ENCODE assay signal across 11 cellular contexts in genomic region chr17:2157081-2157480, GRCh38.
DNase-seq lines count a peak whose midpoint lies in the region; ATAC-seq, FAIRE-seq and TF ChIP-seq lines count a peak whose summit lies in the region.
"Had no signal": no experiment of that assay in that cellular context is flagged by ENCODE, and none has a peak within 500 bp of the region (broad histone marks: within the 10 kb centered on the region; RNA-seq: fewer than 3 reads in every experiment).

No MANE protein-coding gene starts in this region.

- H3K9me3 ChIP-seq in astrocyte (ENCODE audit: insufficient read depth, low read depth, low read length) = no peaks in the 10 kb centered on the region
- H3K9me3 ChIP-seq in left lung = no peaks in the 10 kb centered on the region
- H3K9me3 ChIP-seq in upper lobe of right lung = no peaks in the 10 kb centered on the region

- H4K20me1 ChIP-seq in astrocyte (ENCODE audit: insufficient read depth, low read length) = no peaks in the 10 kb centered on the region

- no peak for DNase-seq in activated naive CD4-positive, alpha-beta T cell (lab: John Stamatoyannopoulos, UW)
- DNase-seq in astrocyte (ENCODE audit: low read depth) (peak; percentile 90), left lung (no peak), upper lobe of right lung (no peak), foreskin melanocyte (no peak)
- DNase-seq in stimulated activated CD4-positive, alpha-beta T cell treated with anti-CD3 and anti-CD28 coated beads, Interleukin-4, amount 100 ng/mL, for 24 hours = no peak
- DNase-seq: activated CD4-positive, alpha-beta T cell treated with anti-CD3 and anti-CD28 coated beads for 1 hour; stimulated activated CD4-positive, alpha-beta T cell treated with anti-CD3 and anti-CD28 coated beads, Interleukin-2, amount 100 ng/mL, for 48 hours had no signal

- H3K27ac Mint-ChIP-seq in activated naive CD4-positive, alpha-beta T cell treated with anti-CD3 and anti-CD28 coated beads, Interleukin-2, amount 50 U/mL, for 24 hours = peak overlapping the region; percentile 23
- H3K27ac Mint-ChIP-seq in astrocyte (ENCODE audit: unreplicated experiment) = peak overlapping the region; percentile 89

- H3K4me1 Mint-ChIP-seq in activated naive CD4-positive, alpha-beta T cell treated with anti-CD3 and anti-CD28 coated beads, Interleukin-2, amount 50 U/mL, for 24 hours = peaks cover 32% of the 10 kb centered on the region
- peaks cover 29% of the 10 kb centered on the region for H3K4me1 Mint-ChIP-seq in astrocyte (ENCODE audit: low read depth, unreplicated experiment)
- H3K4me1 Mint-ChIP-seq: central memory CD8-positive, alpha-beta T cell had no signal

- no peak overlapping the region for H2AFZ ChIP-seq in astrocyte (ENCODE audit: low read depth, low read length)

- H3K9ac ChIP-seq in astrocyte (ENCODE audit: low read length) = peak overlapping the region; percentile 27

- no peak overlapping the region for H3K4me3 Mint-ChIP-seq in activated naive CD4-positive, alpha-beta T cell treated with anti-CD3 and anti-CD28 coated beads, Interleukin-2, amount 50 U/mL, for 24 hours
- no peak overlapping the region for H3K4me3 Mint-ChIP-seq in astrocyte (ENCODE audit: unreplicated experiment)
- H3K4me3 Mint-ChIP-seq: central memory CD8-positive, alpha-beta T cell had no signal

- peak overlapping the region; percentile 27 for H3K4me2 ChIP-seq in astrocyte (ENCODE audit: low read length)

- intact Hi-C loops in left lung (cut with DNase I) (no loop called here), upper lobe of right lung (cut with DNase I) (no loop called here)

- no peaks in the 10 kb centered on the region for H3K9me3 Mint-ChIP-seq in activated naive CD4-positive, alpha-beta T cell treated with anti-CD3 and anti-CD28 coated beads, Interleukin-2, amount 50 U/mL, for 24 hours
- no peaks in the 10 kb centered on the region for H3K9me3 Mint-ChIP-seq in astrocyte (ENCODE audit: unreplicated experiment)
- H3K9me3 Mint-ChIP-seq: central memory CD8-positive, alpha-beta T cell had no signal

- H3K79me2 ChIP-seq in astrocyte (ENCODE audit: insufficient read depth, low read length) = no peaks in the 10 kb centered on the region

- peaks cover 10% of the 10 kb centered on the region for H3K36me3 Mint-ChIP-seq in activated naive CD4-positive, alpha-beta T cell treated with anti-CD3 and anti-CD28 coated beads, Interleukin-2, amount 50 U/mL, for 24 hours
- peaks cover 14% of the 10 kb centered on the region for H3K36me3 Mint-ChIP-seq in astrocyte (ENCODE audit: low read depth, unreplicated experiment)

- FAIRE-seq in astrocyte (lab: Jason Lieb, UNC) = peak; percentile 89

- H3K36me3 ChIP-seq in astrocyte (ENCODE audit: insufficient read depth, low read length) (peaks cover 9% of the 10 kb centered on the region), left lung (peaks cover 0 to 8% of the 10 kb centered on the region in 2 donors), upper lobe of right lung (peaks cover 8% of the 10 kb centered on the region)

- H3K4me1 ChIP-seq in astrocyte (ENCODE audit: insufficient read depth, low read length) (peaks cover 16% of the 10 kb centered on the region), left lung (peaks cover 18 to 42% of the 10 kb centered on the region in 2 donors), upper lobe of right lung (peaks cover 27% of the 10 kb centered on the region)

- H3K27me3 Mint-ChIP-seq in activated naive CD4-positive, alpha-beta T cell treated with anti-CD3 and anti-CD28 coated beads, Interleukin-2, amount 50 U/mL, for 24 hours = no peaks in the 10 kb centered on the region
- no peaks in the 10 kb centered on the region for H3K27me3 Mint-ChIP-seq in astrocyte (ENCODE audit: low read depth, unreplicated experiment)
- H3K27me3 Mint-ChIP-seq: central memory CD8-positive, alpha-beta T cell had no signal

- H3K27ac ChIP-seq in astrocyte (ENCODE audit: low read depth, low read length) (peak overlapping the region; percentile 78), left lung (peak overlapping the region; percentile 55 to 77), upper lobe of right lung (no peak overlapping the region)

- peak; percentile 68 for ATAC-seq in left lung
- ATAC-seq in upper lobe of right lung = peak; percentile 74
- ATAC-seq in HG02885 (IDR thresholded peaks at IDR 0.05; ENCODE audit: poor library complexity, unreplicated experiment) = no peak

- no peaks in the 10 kb centered on the region for H3K27me3 ChIP-seq in astrocyte (ENCODE audit: insufficient read depth, low read length)
- no peaks in the 10 kb centered on the region for H3K27me3 ChIP-seq in left lung
- no peaks in the 10 kb centered on the region for H3K27me3 ChIP-seq in upper lobe of right lung

- H3K4me3 ChIP-seq in astrocyte (ENCODE audit: insufficient read depth, low read depth, low read length) = no peak overlapping the region
- no peak overlapping the region for H3K4me3 ChIP-seq in left lung
- H3K4me3 ChIP-seq in upper lobe of right lung = no peak overlapping the region

- TF ChIP-seq CTCF in astrocyte (IDR thresholded peaks at IDR 0.05; ENCODE audit: insufficient read depth, low read depth, low read length) = no peak
- no peak for TF ChIP-seq CTCF in left lung (IDR thresholded peaks at IDR 0.05)
- no peak for TF ChIP-seq CTCF in upper lobe of right lung (IDR thresholded peaks at IDR 0.05)
